10 cellular contexts compared by ENCODE assay signal in the genomic region with DNA sequence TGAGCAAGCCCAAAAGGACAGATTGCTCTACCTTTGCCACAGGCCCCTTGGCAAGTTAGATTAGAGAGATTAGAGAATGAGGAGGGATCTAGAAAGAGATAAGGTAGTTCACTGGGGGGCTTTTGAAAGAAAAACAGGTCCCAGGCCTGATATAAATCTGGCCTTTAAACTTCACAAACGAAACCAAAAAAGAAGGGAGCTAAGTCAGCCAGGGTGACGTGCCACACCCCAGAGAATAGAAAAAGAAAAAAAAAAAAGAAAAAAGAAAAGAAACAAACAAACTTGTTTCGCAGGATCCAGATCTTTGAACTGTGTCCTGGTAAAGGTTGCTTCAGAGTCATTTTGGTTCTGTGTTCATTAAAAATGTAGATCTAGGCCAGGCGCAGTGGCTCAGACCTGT. TPM values are rescaled to one million over a fixed set of nuclear protein-coding genes. Genes with fewer than 3 reads are reported as not detected.
DNase-seq lines count a peak whose midpoint lies in the region; ATAC-seq and TF ChIP-seq lines count a peak whose summit lies in the region.
"Had no signal": no experiment of that assay in that cellular context is flagged by ENCODE, and none has a peak within 500 bp of the region (broad histone marks: within the 10 kb centered on the region; RNA-seq: fewer than 3 reads in every experiment).

No MANE protein-coding gene starts in this region.

- peak overlapping the region; percentile 16; the same call in 1 of the 2 replicates for H3K4me3 ChIP-seq in GM12864 (ENCODE audit: low read depth, low read length)
- peak overlapping the region; percentile 28 for H3K4me3 ChIP-seq in fibroblast of the aortic adventitia (ENCODE audit: low read depth, low read length)
- peak overlapping the region in 2 of 7 experiments; percentile 10 to 19 for H3K4me3 ChIP-seq in skin epidermis

- no peak for TF ChIP-seq CTCF in GM12864 (IDR thresholded peaks at IDR 0.05; ENCODE audit: low read depth, low read length, missing control alignments)
- TF ChIP-seq CTCF in VCaP (conservative IDR thresholded peaks at IDR 0.05) = no peak
- TF ChIP-seq CTCF in fibroblast of the aortic adventitia (IDR thresholded peaks at IDR 0.05; ENCODE audit: insufficient read depth, low read length) = no peak

- DNase-seq in GM12864 (ENCODE audit: low read depth) (no peak), fibroblast of the aortic adventitia (ENCODE audit: low read depth) (no peak), putamen (ENCODE audit: low spot score) (no peak), NCI-H2081 treated with DMSO at 0.1 percent for 48 hours (lab: John Stamatoyannopoulos, UW) (no peak), HuH-7 (ENCODE audit: low spot score) (no peak)

- ATAC-seq in HG03135 (IDR thresholded peaks at IDR 0.05; ENCODE audit: unreplicated experiment) = no peak

- H3K27ac ChIP-seq in VCaP (peak overlapping the region; percentile 64), skin epidermis (peak overlapping the region in 19 of 21 experiments; percentile 12 to 97 (median 76))

RNA-seq across cellular contexts. Expression of gene KAT2B, which starts 3.6 kb away (rescaled TPM):
- total RNA-seq in fibroblast of the aortic adventitia (ENCODE audit: low replicate concordance) = 9.6 and 14.3 TPM in 2 replicates

RNA-seq across cellular contexts. Expression of gene PP2D1, which starts 31.8 kb away (rescaled TPM):
- total RNA-seq in fibroblast of the aortic adventitia (ENCODE audit: low replicate concordance) = not detected in 2 replicates
- total RNA-seq: myocyte, NCI-H460 had no signal
